Comparison of ENCODE assay signal across 20 cellular contexts in the genomic region with DNA sequence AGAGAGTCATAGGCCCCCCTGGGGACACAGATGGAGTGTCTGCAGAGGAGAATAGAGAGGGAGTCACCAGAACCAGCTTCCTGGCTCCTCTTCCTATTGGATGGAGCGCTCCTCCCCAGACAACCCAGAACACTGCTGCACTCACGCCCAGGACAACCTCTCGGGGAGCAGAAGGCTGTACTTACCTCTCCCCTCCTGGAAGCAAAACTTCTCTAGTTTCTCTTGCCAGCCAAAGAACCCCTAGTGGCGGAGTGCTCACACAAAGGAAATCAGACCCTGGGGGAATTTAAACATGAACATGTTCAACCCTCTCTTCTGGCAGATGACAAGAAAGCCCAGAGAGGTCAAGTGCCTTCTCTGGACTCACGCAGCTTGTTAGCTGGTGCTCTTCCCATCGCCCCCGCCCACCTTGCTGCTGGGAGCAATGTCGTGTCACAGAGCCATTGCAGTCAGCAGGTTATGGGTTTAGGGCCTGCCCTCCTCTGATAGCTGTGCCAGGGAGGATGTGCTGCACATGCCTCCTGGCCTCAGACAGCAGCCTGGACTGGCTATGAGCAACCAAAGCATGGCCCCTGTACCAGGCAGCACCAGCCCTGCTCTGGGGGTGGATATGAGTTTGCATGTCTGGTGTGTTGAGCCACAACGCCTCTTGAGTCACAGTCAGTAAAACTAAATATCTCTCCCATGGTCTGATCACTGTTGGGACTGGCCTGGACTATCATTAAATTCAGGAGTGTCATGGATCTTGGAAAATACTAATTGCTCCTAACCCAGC.
DNase-seq lines count a peak whose midpoint lies in the region; TF ChIP-seq lines count a peak whose summit lies in the region.
"Had no signal": no experiment of that assay in that cellular context is flagged by ENCODE, and none has a peak within 500 bp of the region (broad histone marks: within the 10 kb centered on the region; RNA-seq: fewer than 3 reads in every experiment).

No MANE protein-coding gene starts in this region.

- no peaks in the 10 kb centered on the region for H3K9me2 ChIP-seq in Karpas-422 (replicated peaks; ENCODE audit: insufficient read depth, low read length)

- H3K9ac ChIP-seq in Karpas-422 (ENCODE audit: low read length) = no peak overlapping the region

- CTCF ChIA-PET in activated naive CD4-positive, alpha-beta T cell treated with anti-CD3 and anti-CD28 coated beads for 36 hours (lab: Charles Lee) = no interaction called here

- no peak overlapping the region for H3K27ac Mint-ChIP-seq in activated naive CD4-positive, alpha-beta T cell treated with anti-CD3 and anti-CD28 coated beads for 36 hours
- H3K27ac Mint-ChIP-seq: activated naive CD8-positive, alpha-beta T cell treated with anti-CD3 and anti-CD28 coated beads, Interleukin-2, amount 50 U/mL, for 24 hours; naive thymus-derived CD8-positive, alpha-beta T cell; stimulated activated naive CD8-positive, alpha-beta T cell treated with anti-CD3 and anti-CD28 coated beads, Interleukin-15, amount 100 ng/mL, for 72 hours had no signal

- H3K27ac ChIP-seq in Karpas-422 (ENCODE audit: low read length) = no peak overlapping the region
- no peak overlapping the region for H3K27ac ChIP-seq in brain microvascular endothelial cell
- H3K27ac ChIP-seq: breast epithelium, epithelial cell of prostate had no signal

- H3K27me3 ChIP-seq in Karpas-422 (ENCODE audit: low read length) (no peaks in the 10 kb centered on the region), brain microvascular endothelial cell (replicated peaks) (peaks cover 2% of the 10 kb centered on the region)
- H3K27me3 ChIP-seq: breast epithelium had no signal

- peaks cover 7% of the 10 kb centered on the region for H3K4me1 ChIP-seq in Karpas-422 (ENCODE audit: low read length)
- H3K4me1 ChIP-seq: breast epithelium had no signal

- peak; percentile 25 for TF ChIP-seq CTCF in brain microvascular endothelial cell (IDR thresholded peaks at IDR 0.05; ENCODE audit: low read depth, low read length, missing control alignments)
- peak; percentile 11 for TF ChIP-seq CTCF in retinal pigment epithelial cell (conservative IDR thresholded peaks at IDR 0.05; ENCODE audit: low read depth, low read length)

- intact Hi-C loops in activated naive CD4-positive, alpha-beta T cell treated with anti-CD3 and anti-CD28 coated beads for 36 hours (cut with micrococcal nuclease) = no loop called here

- H4K20me1 ChIP-seq in Karpas-422 (ENCODE audit: insufficient read depth, low read depth, low read length) = no peaks in the 10 kb centered on the region

- H3K4me1 Mint-ChIP-seq in activated naive CD4-positive, alpha-beta T cell treated with anti-CD3 and anti-CD28 coated beads for 36 hours (ENCODE audit: low read depth) = peaks cover 6% of the 10 kb centered on the region

- no peaks in the 10 kb centered on the region for H3K79me2 ChIP-seq in Karpas-422 (ENCODE audit: low read length)

- peaks cover 12% of the 10 kb centered on the region for H3K27me3 Mint-ChIP-seq in activated naive CD4-positive, alpha-beta T cell treated with anti-CD3 and anti-CD28 coated beads for 36 hours (ENCODE audit: low read depth)

- no peak overlapping the region for H2AFZ ChIP-seq in Karpas-422 (ENCODE audit: low read length)

- H3K36me3 ChIP-seq in Karpas-422 (ENCODE audit: insufficient read depth, low read length) = no peaks in the 10 kb centered on the region
- no peaks in the 10 kb centered on the region for H3K36me3 ChIP-seq in brain microvascular endothelial cell (replicated peaks)
- H3K36me3 ChIP-seq: breast epithelium had no signal

- H3K36me3 Mint-ChIP-seq in activated naive CD4-positive, alpha-beta T cell treated with anti-CD3 and anti-CD28 coated beads for 36 hours (ENCODE audit: low read depth) = no peaks in the 10 kb centered on the region
- H3K36me3 Mint-ChIP-seq: naive thymus-derived CD8-positive, alpha-beta T cell had no signal

- H3K9me3 Mint-ChIP-seq in activated naive CD4-positive, alpha-beta T cell treated with anti-CD3 and anti-CD28 coated beads for 36 hours = no peaks in the 10 kb centered on the region
- H3K9me3 Mint-ChIP-seq: activated naive CD8-positive, alpha-beta T cell treated with anti-CD3 and anti-CD28 coated beads, Interleukin-2, amount 50 U/mL, for 24 hours; naive thymus-derived CD8-positive, alpha-beta T cell; stimulated activated naive CD8-positive, alpha-beta T cell treated with anti-CD3 and anti-CD28 coated beads, Interleukin-15, amount 100 ng/mL, for 72 hours had no signal

- no peak overlapping the region for H3K4me2 ChIP-seq in Karpas-422 (ENCODE audit: low read depth, low read length, poor library complexity, severe bottlenecking)

- no peak overlapping the region for H3K4me3 Mint-ChIP-seq in activated naive CD4-positive, alpha-beta T cell treated with anti-CD3 and anti-CD28 coated beads for 36 hours
- H3K4me3 Mint-ChIP-seq: activated naive CD8-positive, alpha-beta T cell treated with anti-CD3 and anti-CD28 coated beads, Interleukin-2, amount 50 U/mL, for 24 hours; naive thymus-derived CD8-positive, alpha-beta T cell; stimulated activated naive CD8-positive, alpha-beta T cell treated with anti-CD3 and anti-CD28 coated beads, Interleukin-15, amount 100 ng/mL, for 72 hours had no signal

- in situ Hi-C loops in brain microvascular endothelial cell (cut with HindIII; ENCODE audit: low pct_ligation_motif_present, low sequenced_read_pairs) = no loop called here

- peak; percentile 56 for DNase-seq in NCI-H1436 (lab: John Stamatoyannopoulos, UW)
- DNase-seq in NCI-H1436 treated with DMSO at 0.1 percent for 48 hours (lab: John Stamatoyannopoulos, UW) = no peak
- peak; percentile 49 for DNase-seq in Karpas-422
- no peak for DNase-seq in brain microvascular endothelial cell
- peak; percentile 14 for DNase-seq in retinal pigment epithelial cell (ENCODE audit: low read depth)
- no peak for DNase-seq in NCI-H510A treated with DMSO at 0.1 percent for 48 hours (lab: John Stamatoyannopoulos, UW)
- DNase-seq in NCI-H748 treated with DMSO at 0.1 percent for 48 hours (lab: John Stamatoyannopoulos, UW) = no peak
- DNase-seq in activated naive CD4-positive, alpha-beta T cell treated with anti-CD3 and anti-CD28 coated beads for 36 hours = no peak
- DNase-seq: 8988T; activated CD4-positive, alpha-beta T cell treated with anti-CD3 and anti-CD28 coated beads for 4 hours; activated naive CD8-positive, alpha-beta T cell treated with anti-CD3 and anti-CD28 coated beads, Interleukin-2, amount 50 U/mL, for 24 hours; GDM1; NCI-H146; small intestine; stimulated activated CD4-positive, alpha-beta T cell treated with anti-CD3 and anti-CD28 coated beads, Interleukin-2, amount 100 ng/mL, for 48 hours; stimulated activated naive CD8-positive, alpha-beta T cell treated with anti-CD3 and anti-CD28 coated beads, Interleukin-15, amount 100 ng/mL, for 72 hours; trophoblast cell had no signal

- H3K9me3 ChIP-seq in Karpas-422 (ENCODE audit: low read length) = no peaks in the 10 kb centered on the region
- H3K9me3 ChIP-seq: breast epithelium had no signal

- H3K4me3 ChIP-seq in Karpas-422 (ENCODE audit: low read length) (no peak overlapping the region), brain microvascular endothelial cell (ENCODE audit: low read depth, low read length) (no peak overlapping the region), retinal pigment epithelial cell (ENCODE audit: low read length) (no peak overlapping the region)
- H3K4me3 ChIP-seq: breast epithelium had no signal

Comparison
In these comparisons a context has a peak if more than half of its experiments do, and no peak if none do; other contexts are left out.
1. DNase-seq: peak in NCI-H1436 (single experiment), Karpas-422 (single experiment) and retinal pigment epithelial cell (single experiment); none in NCI-H1436 treated with DMSO at 0.1 percent for 48 hours (single experiment), brain microvascular endothelial cell (single experiment), NCI-H510A treated with DMSO at 0.1 percent for 48 hours (single experiment), NCI-H748 treated with DMSO at 0.1 percent for 48 hours (single experiment) and activated naive CD4-positive, alpha-beta T cell treated with anti-CD3 and anti-CD28 coated beads for 36 hours (single experiment).